ENCODE assay signal across 1 cellular context in the genomic region with DNA sequence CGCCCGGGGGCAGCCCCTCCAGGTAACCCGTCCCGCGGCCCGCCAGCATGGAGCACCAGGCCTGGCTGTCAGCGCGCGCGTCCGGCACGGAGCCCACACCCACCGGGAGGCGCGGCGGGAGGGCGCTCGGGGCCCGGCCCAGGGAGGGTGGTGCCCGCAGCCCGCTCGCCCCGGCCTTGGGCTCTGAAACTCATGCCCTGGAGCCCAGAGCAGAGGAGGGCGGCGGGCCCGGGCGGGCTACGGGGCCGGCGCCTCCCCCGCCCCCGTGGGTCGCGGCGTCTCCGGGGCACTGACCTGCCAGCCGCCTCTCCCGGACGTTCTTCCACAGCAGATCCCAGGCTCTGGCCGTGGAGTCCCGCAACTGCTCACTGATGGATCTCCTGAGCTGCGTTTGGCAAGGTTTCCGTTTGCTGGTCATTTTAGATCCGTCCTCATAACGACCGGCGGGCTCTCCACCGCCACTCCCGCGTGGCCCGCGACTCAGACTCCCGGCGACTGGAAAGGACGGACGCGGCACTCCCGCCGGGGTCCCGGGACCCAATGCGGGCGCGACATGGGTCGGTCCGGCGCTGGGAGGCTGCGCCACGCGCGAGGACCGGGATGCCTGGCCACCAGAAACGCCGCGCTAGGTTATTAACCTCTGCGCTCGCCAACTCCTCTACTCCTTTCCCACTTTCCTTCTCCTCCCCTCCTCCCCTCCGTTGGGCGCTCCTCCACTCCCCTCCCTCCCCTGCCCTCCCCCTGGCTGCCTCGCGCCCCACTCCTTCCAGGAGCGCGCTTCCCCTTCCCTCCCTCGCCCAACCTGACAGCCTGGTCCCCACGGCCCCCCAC.
TF ChIP-seq lines count a peak whose summit lies in the region.

No MANE protein-coding gene starts in this region.

TF ChIP-seq in HEK293, 187 proteins besides CTCF, POLR2A, EP300 and RAD21 (continued from another document and continues in another):
- no peak for TF ChIP-seq ZBTB10 (tag by site-specific recombination; IDR thresholded peaks at IDR 0.05)
- TF ChIP-seq ZNF639 (tag by site-specific recombination; IDR thresholded peaks at IDR 0.05): 0 out of 2 replicates have a peak, but pooled peaks have one; percentile 19
- no peak for TF ChIP-seq ZNF530 (tag by site-specific recombination; IDR thresholded peaks at IDR 0.05; ENCODE audit: low read depth)
- no peak for TF ChIP-seq ZFP3 (tag by site-specific recombination; IDR thresholded peaks at IDR 0.05; ENCODE audit: low read depth)
- no peak for TF ChIP-seq ZNF211 (tag by site-specific recombination; IDR thresholded peaks at IDR 0.05; ENCODE audit: low read depth)
- 0 out of 2 replicates have a peak, but pooled peaks have one; percentile 50 for TF ChIP-seq ZSCAN5A (tag by site-specific recombination; IDR thresholded peaks at IDR 0.05)
- TF ChIP-seq, protein P1, sequence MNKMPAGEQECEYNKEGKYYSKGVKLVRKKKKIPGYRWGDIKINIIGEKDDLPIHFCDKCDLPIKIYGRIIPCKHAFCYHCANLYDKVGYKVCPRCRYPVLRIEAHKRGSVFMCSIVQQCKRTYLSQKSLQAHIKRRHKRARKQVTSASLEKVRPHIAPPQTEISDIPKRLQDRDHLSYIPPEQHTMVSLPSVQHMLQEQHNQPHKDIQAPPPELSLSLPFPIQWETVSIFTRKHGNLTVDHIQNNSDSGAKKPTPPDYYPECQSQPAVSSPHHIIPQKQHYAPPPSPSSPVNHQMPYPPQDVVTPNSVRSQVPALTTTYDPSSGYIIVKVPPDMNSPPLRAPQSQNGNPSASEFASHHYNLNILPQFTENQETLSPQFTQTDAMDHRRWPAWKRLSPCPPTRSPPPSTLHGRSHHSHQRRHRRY (tag by site-specific recombination; IDR thresholded peaks at IDR 0.05): no peak
- no peak for TF ChIP-seq ZNF701 (tag by site-specific recombination; IDR thresholded peaks at IDR 0.05)
- TF ChIP-seq ZNF707 (tag by site-specific recombination; IDR thresholded peaks at IDR 0.05): no peak
- peak; percentile 35; the same call in 1 of the 2 replicates for TF ChIP-seq ZNF777 (tag by site-specific recombination; IDR thresholded peaks at IDR 0.05; ENCODE audit: borderline replicate concordance)
- TF ChIP-seq ZNF202 (tag by site-specific recombination; IDR thresholded peaks at IDR 0.05; ENCODE audit: borderline replicate concordance): no peak
- 0 out of 2 replicates have a peak, but pooled peaks have one; percentile 33 for TF ChIP-seq ZNF843 (tag by site-specific recombination; IDR thresholded peaks at IDR 0.05)
- no peak for TF ChIP-seq ZNF239 (tag by site-specific recombination; IDR thresholded peaks at IDR 0.05)
- TF ChIP-seq ZNF223 (tag by site-specific recombination; IDR thresholded peaks at IDR 0.05): no peak
- no peak for TF ChIP-seq ZNF670 (tag by site-specific recombination; IDR thresholded peaks at IDR 0.05; ENCODE audit: low read depth)
- TF ChIP-seq ZXDB (tag by site-specific recombination; IDR thresholded peaks at IDR 0.05): peak; percentile 60; the same call in 1 of the 2 replicates
- TF ChIP-seq ZNF23 (tag by site-specific recombination; IDR thresholded peaks at IDR 0.05; ENCODE audit: borderline replicate concordance): no peak
- no peak for TF ChIP-seq ZNF266 (tag by site-specific recombination; IDR thresholded peaks at IDR 0.05; ENCODE audit: low read depth)
- TF ChIP-seq IKZF3 (tag by site-specific recombination; IDR thresholded peaks at IDR 0.05): 0 out of 2 replicates have a peak, but pooled peaks have one; percentile 41
- TF ChIP-seq ZBTB17 (tag by site-specific recombination; IDR thresholded peaks at IDR 0.05): peak; percentile 55
- TF ChIP-seq ZFHX2 (tag by site-specific recombination; conservative IDR thresholded peaks at IDR 0.05): 0 out of 2 replicates have a peak, but pooled peaks have one; percentile 18
- no peak for TF ChIP-seq ZNF558 (tag by site-specific recombination; IDR thresholded peaks at IDR 0.05)
- no peak for TF ChIP-seq ZNF184 (tag by site-specific recombination; IDR thresholded peaks at IDR 0.05)
- TF ChIP-seq ZSCAN23 (tag by site-specific recombination; IDR thresholded peaks at IDR 0.05): 0 out of 2 replicates have a peak, but pooled peaks have one; percentile 33
- no peak for TF ChIP-seq ZNF19 (tag by site-specific recombination; IDR thresholded peaks at IDR 0.05; ENCODE audit: low read depth)
- TF ChIP-seq SP3 (tag by site-specific recombination; IDR thresholded peaks at IDR 0.05): peak; percentile 56
- TF ChIP-seq, protein P2, sequence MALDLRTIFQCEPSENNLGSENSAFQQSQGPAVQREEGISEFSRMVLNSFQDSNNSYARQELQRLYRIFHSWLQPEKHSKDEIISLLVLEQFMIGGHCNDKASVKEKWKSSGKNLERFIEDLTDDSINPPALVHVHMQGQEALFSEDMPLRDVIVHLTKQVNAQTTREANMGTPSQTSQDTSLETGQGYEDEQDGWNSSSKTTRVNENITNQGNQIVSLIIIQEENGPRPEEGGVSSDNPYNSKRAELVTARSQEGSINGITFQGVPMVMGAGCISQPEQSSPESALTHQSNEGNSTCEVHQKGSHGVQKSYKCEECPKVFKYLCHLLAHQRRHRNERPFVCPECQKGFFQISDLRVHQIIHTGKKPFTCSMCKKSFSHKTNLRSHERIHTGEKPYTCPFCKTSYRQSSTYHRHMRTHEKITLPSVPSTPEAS (tag by site-specific recombination; IDR thresholded peaks at IDR 0.05): no peak; the same call in 1 of the 2 replicates
- TF ChIP-seq ZBTB21 (tag by site-specific recombination; IDR thresholded peaks at IDR 0.05): no peak
- TF ChIP-seq ZFP69B (tag by site-specific recombination; IDR thresholded peaks at IDR 0.05): no peak; the same call in 1 of the 2 replicates
- no peak for TF ChIP-seq ZBTB1 (tag by site-specific recombination; IDR thresholded peaks at IDR 0.05)
- no peak for TF ChIP-seq ZNF274 (IDR thresholded peaks at IDR 0.05; ENCODE audit: low read length)
- no peak for TF ChIP-seq ZNF274 (tag by site-specific recombination; IDR thresholded peaks at IDR 0.05; ENCODE audit: borderline replicate concordance)
- TF ChIP-seq, protein P3, sequence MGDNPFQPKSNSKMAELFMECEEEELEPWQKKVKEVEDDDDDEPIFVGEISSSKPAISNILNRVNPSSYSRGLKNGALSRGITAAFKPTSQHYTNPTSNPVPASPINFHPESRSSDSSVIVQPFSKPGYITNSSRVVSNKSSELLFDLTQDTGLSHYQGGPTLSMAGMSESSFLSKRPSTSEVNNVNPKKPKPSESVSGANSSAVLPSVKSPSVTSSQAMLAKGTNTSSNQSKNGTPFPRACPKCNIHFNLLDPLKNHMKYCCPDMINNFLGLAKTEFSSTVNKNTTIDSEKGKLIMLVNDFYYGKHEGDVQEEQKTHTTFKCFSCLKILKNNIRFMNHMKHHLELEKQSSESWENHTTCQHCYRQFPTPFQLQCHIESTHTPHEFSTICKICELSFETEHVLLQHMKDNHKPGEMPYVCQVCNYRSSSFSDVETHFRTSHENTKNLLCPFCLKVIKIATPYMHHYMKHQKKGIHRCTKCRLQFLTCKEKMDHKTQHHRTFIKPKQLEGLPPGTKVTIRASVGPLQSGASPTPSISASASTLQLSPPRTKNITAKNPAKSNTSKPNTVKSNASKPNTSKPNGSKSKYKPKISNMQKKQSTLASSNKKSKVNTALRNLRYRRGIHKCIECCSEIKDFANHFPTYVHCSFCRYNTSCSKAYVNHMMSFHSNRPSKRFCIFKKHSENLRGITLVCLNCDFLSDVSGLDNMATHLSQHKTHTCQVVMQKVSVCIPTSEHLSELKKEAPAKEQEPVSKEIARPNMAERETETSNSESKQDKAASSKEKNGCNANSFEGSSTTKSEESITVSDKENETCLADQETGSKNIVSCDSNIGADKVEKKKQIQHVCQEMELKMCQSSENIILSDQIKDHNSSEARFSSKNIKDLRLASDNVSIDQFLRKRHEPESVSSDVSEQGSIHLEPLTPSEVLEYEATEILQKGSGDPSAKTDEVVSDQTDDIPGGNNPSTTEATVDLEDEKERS (tag by site-specific recombination; IDR thresholded peaks at IDR 0.05): no peak
- TF ChIP-seq ZNF133 (tag by site-specific recombination; IDR thresholded peaks at IDR 0.05): no peak
- TF ChIP-seq ZNF157 (tag by site-specific recombination; IDR thresholded peaks at IDR 0.05): no peak
- no peak for TF ChIP-seq ZNF138 (tag by site-specific recombination; IDR thresholded peaks at IDR 0.05; ENCODE audit: borderline replicate concordance)
- TF ChIP-seq ZNF114 (tag by site-specific recombination; IDR thresholded peaks at IDR 0.05): no peak
- peak; percentile 89 for TF ChIP-seq GLIS2 (tag by site-specific recombination; IDR thresholded peaks at IDR 0.05)
- TF ChIP-seq SALL2 (tag by site-specific recombination; IDR thresholded peaks at IDR 0.05; ENCODE audit: borderline replicate concordance): no peak
- TF ChIP-seq PRDM4 (tag by site-specific recombination; IDR thresholded peaks at IDR 0.05): no peak
- no peak for TF ChIP-seq OVOL3 (tag by site-specific recombination; IDR thresholded peaks at IDR 0.05)
- TF ChIP-seq SCRT1 (tag by site-specific recombination; IDR thresholded peaks at IDR 0.05; ENCODE audit: borderline replicate concordance): no peak
- TF ChIP-seq ZNF350 (tag by site-specific recombination; IDR thresholded peaks at IDR 0.05): no peak
- TF ChIP-seq ZNF37A (tag by site-specific recombination; IDR thresholded peaks at IDR 0.05): no peak
- TF ChIP-seq, protein P4, sequence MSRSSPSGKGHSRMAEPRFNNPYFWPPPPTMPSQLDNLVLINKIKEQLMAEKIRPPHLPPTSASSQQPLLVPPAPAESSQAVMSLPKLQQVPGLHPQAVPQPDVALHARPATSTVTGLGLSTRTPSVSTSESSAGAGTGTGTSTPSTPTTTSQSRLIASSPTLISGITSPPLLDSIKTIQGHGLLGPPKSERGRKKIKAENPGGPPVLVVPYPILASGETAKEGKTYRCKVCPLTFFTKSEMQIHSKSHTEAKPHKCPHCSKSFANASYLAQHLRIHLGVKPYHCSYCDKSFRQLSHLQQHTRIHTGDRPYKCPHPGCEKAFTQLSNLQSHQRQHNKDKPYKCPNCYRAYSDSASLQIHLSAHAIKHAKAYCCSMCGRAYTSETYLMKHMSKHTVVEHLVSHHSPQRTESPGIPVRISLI (tag by site-specific recombination; IDR thresholded peaks at IDR 0.05): no peak
- TF ChIP-seq ZNF366 (tag by site-specific recombination; conservative IDR thresholded peaks at IDR 0.05): peak; percentile 76
- TF ChIP-seq KLF7 (tag by site-specific recombination; IDR thresholded peaks at IDR 0.05; ENCODE audit: borderline replicate concordance): no peak
- TF ChIP-seq ZNF341 (tag by site-specific recombination; IDR thresholded peaks at IDR 0.05; ENCODE audit: low read depth): peak; percentile 65; the same call in 1 of the 2 replicates
- no peak for TF ChIP-seq ZNF248 (tag by site-specific recombination; IDR thresholded peaks at IDR 0.05)
